In genomic region chr6:109381747-109382575, GRCh38 we compare ENCODE assay signal across 8 cellular contexts. TPM values are rescaled to one million over a fixed set of nuclear protein-coding genes. Genes with fewer than 3 reads are reported as not detected.
DNase-seq lines count a peak whose midpoint lies in the region; ATAC-seq and TF ChIP-seq lines count a peak whose summit lies in the region.

Gene CD164 (minus strand): TSS chr6:109382467. CDS start chr6:109382378, 89 bp downstream.

- H3K79me2 ChIP-seq in SU-DHL-6 (ENCODE audit: insufficient read depth, low read length) (peaks cover 52% of the 10 kb centered on the region), parathyroid adenoma (peaks cover 31% of the 10 kb centered on the region)

- H3K36me3 ChIP-seq in SU-DHL-6 (ENCODE audit: low read length) (peaks cover 21% of the 10 kb centered on the region), parathyroid adenoma (ENCODE audit: control insufficient read depth, insufficient read depth, low read length) (no peaks in the 10 kb centered on the region), tibial nerve (peaks cover 0 to 16% (median under 1%) of the 10 kb centered on the region in 3 donors)

- H3K9me3 ChIP-seq in SU-DHL-6 (ENCODE audit: insufficient read depth, low read length) (no peaks in the 10 kb centered on the region), parathyroid adenoma (ENCODE audit: control insufficient read depth, low read length) (no peaks in the 10 kb centered on the region), tibial nerve (no peaks in the 10 kb centered on the region)

- intact Hi-C loops in Right ventricle myocardium superior (cut with DNase I), result loop anchor here (2.0 to 5.0 kb wide), 2 partner anchors 195 to 287 kb away; partner anchors contain the start of genes CEP57L1 and SESN1

- no peaks in the 10 kb centered on the region for H3K27me3 Mint-ChIP-seq in activated naive CD8-positive, alpha-beta T cell treated with anti-CD3 and anti-CD28 coated beads, Interleukin-2, amount 10 ng/mL, durations not matched to agents 7 days and 5 days

- H3K4me2 ChIP-seq in SU-DHL-6 (ENCODE audit: low read depth, low read length, poor library complexity, severe bottlenecking) (peak within 1 kb of the TSS; percentile 96), parathyroid adenoma (ENCODE audit: low read length) (peak within 1 kb of the TSS; percentile 90)

- peak within 1 kb of the TSS; percentile 99 for H3K27ac Mint-ChIP-seq in activated naive CD8-positive, alpha-beta T cell treated with anti-CD3 and anti-CD28 coated beads, Interleukin-2, amount 10 ng/mL, durations not matched to agents 7 days and 5 days

- peak within 1 kb of the TSS; percentile 88 for H2AFZ ChIP-seq in SU-DHL-6 (ENCODE audit: low read depth, low read length, severe bottlenecking)
- H2AFZ ChIP-seq in parathyroid adenoma, result peak within 1 kb of the TSS; percentile 93

- TF ChIP-seq CTCF in SU-DHL-6 (IDR thresholded peaks at IDR 0.05; ENCODE audit: insufficient read depth, low read length, poor library complexity, severe bottlenecking) (no peak), parathyroid adenoma (IDR thresholded peaks at IDR 0.05) (no peak), tibial nerve (IDR thresholded peaks at IDR 0.05) (no peak)

- DNase-seq in NCI-H1105 (lab: John Stamatoyannopoulos, UW) (peak; percentile 96), Right ventricle myocardium superior (peak; percentile 94), tibial nerve (ENCODE audit: low spot score in 2 of 2) (peak; percentile 90)
- DNase-seq in activated naive CD8-positive, alpha-beta T cell treated with anti-CD3 and anti-CD28 coated beads, Interleukin-2, amount 10 ng/mL, durations not matched to agents 7 days and 5 days, result peak; percentile 96

- H3K4me3 ChIP-seq in SU-DHL-6 (ENCODE audit: insufficient read depth, low read length, poor library complexity, severe bottlenecking), result peak within 1 kb of the TSS; percentile 82
- peak within 1 kb of the TSS; percentile 89 for H3K4me3 ChIP-seq in parathyroid adenoma (ENCODE audit: low read depth, low read length)
- H3K4me3 ChIP-seq in tibial nerve, result peak within 1 kb of the TSS; percentile 87 to 99 (median 98)

- H3K27ac ChIP-seq in SU-DHL-6 (ENCODE audit: low read depth, low read length), result peak within 1 kb of the TSS; percentile 94
- H3K27ac ChIP-seq in parathyroid adenoma, result peak within 1 kb of the TSS; percentile 99
- H3K27ac ChIP-seq in tibial nerve, result peak within 1 kb of the TSS; percentile 99 to 100 (median 100)

- peaks cover 26% of the 10 kb centered on the region for H3K4me1 ChIP-seq in parathyroid adenoma
- peaks cover 0 to 56% (median 22%) of the 10 kb centered on the region in 4 donors for H3K4me1 ChIP-seq in tibial nerve

- H4K20me1 ChIP-seq in SU-DHL-6 (ENCODE audit: low read depth, low read length), result peaks cover 33% of the 10 kb centered on the region

- H3K36me3 Mint-ChIP-seq in activated naive CD8-positive, alpha-beta T cell treated with anti-CD3 and anti-CD28 coated beads, Interleukin-2, amount 10 ng/mL, durations not matched to agents 7 days and 5 days, result peaks cover 33% of the 10 kb centered on the region

- no peaks in the 10 kb centered on the region for H3K9me3 Mint-ChIP-seq in activated naive CD8-positive, alpha-beta T cell treated with anti-CD3 and anti-CD28 coated beads, Interleukin-2, amount 10 ng/mL, durations not matched to agents 7 days and 5 days

- POLR2A ChIA-PET in activated naive CD8-positive, alpha-beta T cell treated with anti-CD3 and anti-CD28 coated beads, Interleukin-2, amount 10 ng/mL, durations not matched to agents 7 days and 5 days (lab: Charles Lee), result interaction anchor here (0.5 to 3.5 kb wide), 34 partner anchors 10 to 1434 kb away, joined by 3 to 63 read pairs (median 5); partner anchors contain the start of genes CDC40, CDK19, CEP57L1 and MICAL1

- H3K27me3 ChIP-seq in SU-DHL-6 (ENCODE audit: low read length), result no peaks in the 10 kb centered on the region
- H3K27me3 ChIP-seq in parathyroid adenoma (ENCODE audit: control insufficient read depth, insufficient read depth, low read length), result no peaks in the 10 kb centered on the region
- H3K27me3 ChIP-seq in tibial nerve, result no peaks in the 10 kb centered on the region

- peak within 1 kb of the TSS; percentile 98 for H3K4me3 Mint-ChIP-seq in activated naive CD8-positive, alpha-beta T cell treated with anti-CD3 and anti-CD28 coated beads, Interleukin-2, amount 10 ng/mL, durations not matched to agents 7 days and 5 days

- no peaks in the 10 kb centered on the region for H3K9me2 ChIP-seq in SU-DHL-6 (replicated peaks; ENCODE audit: insufficient read depth, low read length)

- peaks cover 33% of the 10 kb centered on the region for H3K4me1 Mint-ChIP-seq in activated naive CD8-positive, alpha-beta T cell treated with anti-CD3 and anti-CD28 coated beads, Interleukin-2, amount 10 ng/mL, durations not matched to agents 7 days and 5 days

- H3K9ac ChIP-seq in SU-DHL-6 (ENCODE audit: low read length) (peak within 1 kb of the TSS; percentile 97), parathyroid adenoma (peak within 1 kb of the TSS; percentile 95)

- TF ChIP-seq POLR2A in GM10847 (IDR thresholded peaks at IDR 0.05; ENCODE audit: extremely low read depth, insufficient read length) (peak; percentile 97), tibial nerve (IDR thresholded peaks at IDR 0.05) (peak; percentile 96 to 97)

- ATAC-seq in HG02623 (IDR thresholded peaks at IDR 0.05; ENCODE audit: unreplicated experiment), result peak; percentile 42
- peak; percentile 55 for ATAC-seq in activated naive CD8-positive, alpha-beta T cell treated with anti-CD3 and anti-CD28 coated beads, Interleukin-2, amount 10 ng/mL, durations not matched to agents 7 days and 5 days (ENCODE audit: low read depth)
- ATAC-seq in Right ventricle myocardium superior (ENCODE audit: poor library complexity), result peak; percentile 94

- 0 to 1% methylated on average over 37 to 62 of the region's 93 CpGs for WGBS in tibial nerve, 2 donors

- peak; percentile 76 to 99 for TF ChIP-seq EP300 in tibial nerve (IDR thresholded peaks at IDR 0.05)

- H3F3A ChIP-seq in SU-DHL-6 (ENCODE audit: insufficient read depth), result peaks cover 7% of the 10 kb centered on the region

RNA-seq across cellular contexts. Expression of gene CD164, which starts in this region (rescaled TPM):
- total RNA-seq in activated naive CD8-positive, alpha-beta T cell treated with anti-CD3 and anti-CD28 coated beads, Interleukin-2, amount 10 ng/mL, durations not matched to agents 7 days and 5 days, result 100 to 1,000 TPM; 250 to 252 TPM
- 102 TPM for total RNA-seq in Right ventricle myocardium superior
- total RNA-seq in tibial nerve, result 100 to 1,000 TPM; 119 to 175 (median 129) TPM

Comparison
In these comparisons a context has a peak if more than half of its experiments do, and no peak if none do; other contexts are left out.
1. Peak in every context shown above with its lines: DNase-seq, ATAC-seq, H3K4me3 ChIP-seq and H3K27ac ChIP-seq.
2. ATAC-seq: peak in every context shown above with its lines; median percentile 94 in Right ventricle myocardium superior; 55 in activated naive CD8-positive, alpha-beta T cell treated with anti-CD3 and anti-CD28 coated beads, Interleukin-2, amount 10 ng/mL, durations not matched to agents 7 days and 5 days; 42 in HG02623.